ENCODE assay signal across 15 cellular contexts in the genomic region with DNA sequence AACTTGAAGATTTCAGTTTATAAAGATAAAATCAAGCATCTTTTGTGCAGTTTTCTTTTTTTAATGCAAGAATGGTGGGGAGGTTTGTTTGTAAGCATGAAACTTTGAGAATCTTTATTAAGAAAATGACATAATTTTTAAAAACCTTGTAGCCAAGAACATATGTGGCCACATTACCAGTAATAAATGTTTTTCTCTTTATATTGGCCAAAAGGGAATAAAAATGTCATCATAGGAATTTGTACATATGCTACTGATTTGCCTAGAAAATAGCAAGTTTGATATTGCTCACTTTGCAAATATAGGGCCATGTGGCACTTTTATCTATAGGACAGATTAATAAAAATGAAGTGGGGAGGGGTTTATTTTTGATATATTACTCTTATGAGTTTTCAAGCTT.
"Had no signal": no experiment of that assay in that cellular context is flagged by ENCODE, and none has a peak within 500 bp of the region (broad histone marks: within the 10 kb centered on the region; RNA-seq: fewer than 3 reads in every experiment).

No MANE protein-coding gene starts in this region.

- ATAC-seq: activated CD4-positive, alpha-beta T cell treated with anti-CD3 and anti-CD28 coated beads for 36 hours; activated CD8-positive, alpha-beta T cell treated with anti-CD3 and anti-CD28 coated beads for 36 hours; effector memory CD8-positive, alpha-beta T cell; stimulated activated naive B cell treated with anti-CD40 and anti-IgM and Interleukin-4, amounts not matched to agents 10 μg/mL and 1 μg/mL and 100 μg/mL, for 72 hours had no signal

- H3K4me3 Mint-ChIP-seq: activated CD4-positive, alpha-beta T cell treated with anti-CD3 and anti-CD28 coated beads for 36 hours; activated CD8-positive, alpha-beta T cell treated with anti-CD3 and anti-CD28 coated beads for 36 hours; effector memory CD8-positive, alpha-beta T cell; stimulated activated naive B cell treated with anti-CD40 and anti-IgM and Interleukin-4, amounts not matched to agents 10 μg/mL and 1 μg/mL and 100 μg/mL, for 72 hours had no signal

- H3K27me3 Mint-ChIP-seq: activated CD4-positive, alpha-beta T cell treated with anti-CD3 and anti-CD28 coated beads for 36 hours; activated CD8-positive, alpha-beta T cell treated with anti-CD3 and anti-CD28 coated beads for 36 hours; effector memory CD8-positive, alpha-beta T cell; stimulated activated naive B cell treated with anti-CD40 and anti-IgM and Interleukin-4, amounts not matched to agents 10 μg/mL and 1 μg/mL and 100 μg/mL, for 72 hours had no signal

- H3K27me3 ChIP-seq: breast epithelium, thyroid gland had no signal

- H3K27ac Mint-ChIP-seq: activated CD4-positive, alpha-beta T cell treated with anti-CD3 and anti-CD28 coated beads for 36 hours; activated CD8-positive, alpha-beta T cell treated with anti-CD3 and anti-CD28 coated beads for 36 hours; stimulated activated naive B cell treated with anti-CD40 and anti-IgM and Interleukin-4, amounts not matched to agents 10 μg/mL and 1 μg/mL and 100 μg/mL, for 72 hours had no signal

- H3K4me3 ChIP-seq: breast epithelium, thyroid gland had no signal

- H3K4me1 ChIP-seq: breast epithelium had no signal

- H3K27ac ChIP-seq: breast epithelium, epithelial cell of prostate, thyroid gland, VCaP had no signal

- DNase-seq: activated CD4-positive, alpha-beta T cell treated with anti-CD3 and anti-CD28 coated beads for 36 hours; activated CD8-positive, alpha-beta T cell treated with anti-CD3 and anti-CD28 coated beads for 36 hours; activated gamma-delta T cell; activated T-cell treated with anti-CD3 and anti-CD28 coated beads, Interleukin-2, amount 50 U/mL, for 48 hours; aorta; dermis blood vessel endothelial cell; effector memory CD8-positive, alpha-beta T cell; islet precursor cell; retina; stimulated activated CD4-positive, alpha-beta T cell treated with anti-CD3 and anti-CD28 coated beads, Interleukin-2, amount 100 ng/mL, for 48 hours; stimulated activated naive B cell treated with anti-CD40 and anti-IgM and Interleukin-4, amounts not matched to agents 10 μg/mL and 1 μg/mL and 100 μg/mL, for 72 hours; thyroid gland had no signal

- H3K9me3 Mint-ChIP-seq: activated CD8-positive, alpha-beta T cell treated with anti-CD3 and anti-CD28 coated beads for 36 hours; effector memory CD8-positive, alpha-beta T cell; stimulated activated naive B cell treated with anti-CD40 and anti-IgM and Interleukin-4, amounts not matched to agents 10 μg/mL and 1 μg/mL and 100 μg/mL, for 72 hours had no signal

- H3K36me3 ChIP-seq: thyroid gland had no signal

- H3K9me3 ChIP-seq: breast epithelium, thyroid gland had no signal
